8 cellular contexts compared by ENCODE assay signal in the genomic region with DNA sequence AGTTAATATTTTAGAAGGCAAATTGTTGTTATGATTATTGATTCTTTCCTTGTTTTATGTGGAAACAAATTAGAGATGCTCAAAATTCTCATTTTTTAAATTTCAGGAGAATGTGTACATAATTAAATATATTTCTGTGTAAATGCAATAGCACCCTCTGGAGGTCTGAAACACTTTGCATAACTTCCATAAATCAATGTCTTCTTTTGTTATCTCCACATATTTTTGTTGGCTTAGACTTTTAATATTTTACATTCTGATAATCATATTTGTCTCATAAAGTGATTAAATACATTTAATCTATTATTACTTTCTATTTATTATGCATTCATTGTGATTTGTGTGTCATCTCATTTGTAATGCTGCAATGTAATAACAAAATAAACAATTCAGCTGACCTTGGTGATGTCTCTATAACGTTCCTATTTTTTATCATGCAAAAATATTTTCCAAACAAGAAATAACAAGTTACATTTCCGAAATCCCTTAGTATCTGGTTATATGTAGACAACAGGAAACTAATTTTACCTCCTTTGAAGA.
DNase-seq lines count a peak whose midpoint lies in the region; ATAC-seq and TF ChIP-seq lines count a peak whose summit lies in the region.

No MANE protein-coding gene starts in this region.

- no peak overlapping the region for H3K4me3 ChIP-seq in AG10803 (ENCODE audit: low read length)
- no peak overlapping the region for H3K4me3 ChIP-seq in kidney epithelial cell (ENCODE audit: low read depth, low read length)

- H3K27me3 ChIP-seq in kidney epithelial cell (ENCODE audit: control insufficient read depth, insufficient read depth, low read length), result no peaks in the 10 kb centered on the region

- DNase-seq in AG10803 (ENCODE audit: low read depth) (peak; percentile 27), HS-5 (ENCODE audit: low read depth) (peak; percentile 23), SW480 (ENCODE audit: low spot score) (peak; percentile 52), kidney epithelial cell (ENCODE audit: low read depth) (no peak), nucleus accumbens (lab: John Stamatoyannopoulos, UW) (no peak), left colon (no peak)

- H3K36me3 ChIP-seq in kidney epithelial cell (ENCODE audit: control insufficient read depth, insufficient read depth, low read length), result no peaks in the 10 kb centered on the region

- intact Hi-C loops in left colon (cut with DNase I, micrococcal nuclease), result no loop called here

- ATAC-seq in GM19397 (IDR thresholded peaks at IDR 0.05; ENCODE audit: unreplicated experiment), result no peak
- ATAC-seq in GM18870 (IDR thresholded peaks at IDR 0.05; ENCODE audit: unreplicated experiment), result no peak
- ATAC-seq in left colon, result no peak

- TF ChIP-seq CTCF in AG10803 (conservative IDR thresholded peaks at IDR 0.05; ENCODE audit: low read length), result peak; percentile 57
- TF ChIP-seq CTCF in kidney epithelial cell (IDR thresholded peaks at IDR 0.05; ENCODE audit: insufficient read depth, low read length, poor library complexity, severe bottlenecking), result peak; percentile 43

Comparison
In these comparisons a context has a peak if more than half of its experiments do, and no peak if none do; other contexts are left out.
1. DNase-seq: peak in AG10803 (single experiment), HS-5 (single experiment) and SW480 (single experiment); none in kidney epithelial cell (single experiment), nucleus accumbens (0 of 56) and left colon (0 of 2).